ENCODE assay signal across 22 cellular contexts in the genomic region with DNA sequence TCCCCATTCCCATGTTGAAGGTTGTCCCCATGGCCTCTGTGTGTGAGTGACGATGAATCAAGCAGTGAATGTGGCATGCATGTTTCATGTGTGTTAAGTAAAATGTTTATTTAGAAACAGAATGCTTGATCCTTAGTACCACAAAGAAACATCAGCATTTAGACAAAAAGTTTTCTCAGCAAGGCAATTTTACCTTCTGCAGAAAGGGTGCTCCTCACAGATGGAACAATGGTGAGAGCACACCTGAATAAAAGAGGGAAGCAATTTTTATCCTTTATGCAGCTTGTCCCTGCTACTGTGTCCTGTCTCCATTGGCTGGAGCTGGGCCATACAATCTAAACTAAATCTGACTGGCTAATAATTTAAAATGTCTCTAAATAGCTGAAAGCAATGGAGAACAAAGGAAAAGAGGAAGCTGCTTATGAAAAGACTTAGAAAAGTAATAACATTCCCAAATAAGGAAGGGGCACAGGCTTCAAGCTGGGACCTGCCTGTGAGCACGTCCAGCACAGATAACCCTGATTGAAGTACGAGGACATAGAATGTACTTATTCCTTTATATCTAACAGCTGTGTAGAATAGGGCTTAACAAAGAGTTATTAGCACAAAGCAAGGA.
"Had no signal": no experiment of that assay in that cellular context is flagged by ENCODE, and none has a peak within 500 bp of the region (broad histone marks: within the 10 kb centered on the region; RNA-seq: fewer than 3 reads in every experiment).

No MANE protein-coding gene starts in this region.

- H3K27me3 ChIP-seq: hepatocyte, pancreas, tibial artery, upper lobe of left lung, vagina had no signal

- DNase-seq: effector CD4-positive, alpha-beta T cell; foreskin melanocyte; head of caudate nucleus; kidney; left cardiac atrium; left ventricle myocardium inferior; lower lobe of right lung; midbrain; occipital lobe; pancreas; right cardiac atrium; stimulated activated CD4-positive, alpha-beta T cell treated with anti-CD3 and anti-CD28 coated beads, Interleukin-4, amount 100 ng/mL, for 1 hour; stimulated activated CD8-positive, alpha-beta memory T cell treated with anti-CD3 and anti-CD28 coated beads, Interleukin-4, amount 100 ng/mL, for 48 hours; tibial artery had no signal

- H3K27me3 Mint-ChIP-seq: memory B cell; natural killer cell treated with Interleukin-12 subunit alpha and Interleukin-12 subunit beta and Interleukin-15 and Interleukin-18, amount 100 ng/mL, for 72 hours; progenitor cell of endocrine pancreas; stimulated activated naive CD8-positive, alpha-beta T cell treated with anti-CD3 and anti-CD28 coated beads, Interleukin-15, Interleukin-2, amounts not matched to agents 100 ng/mL and 50 ng/mL, for 24 hours had no signal

- H3K4me2 ChIP-seq: hepatocyte had no signal

- H3K4me1 Mint-ChIP-seq: memory B cell had no signal

- H2AFZ ChIP-seq: hepatocyte had no signal

- H3K4me3 Mint-ChIP-seq: memory B cell; natural killer cell treated with Interleukin-12 subunit alpha and Interleukin-12 subunit beta and Interleukin-15 and Interleukin-18, amount 100 ng/mL, for 72 hours; stimulated activated naive CD8-positive, alpha-beta T cell treated with anti-CD3 and anti-CD28 coated beads, Interleukin-15, Interleukin-2, amounts not matched to agents 100 ng/mL and 50 ng/mL, for 24 hours had no signal

- ATAC-seq: left cardiac atrium; lower lobe of right lung; natural killer cell treated with Interleukin-12 subunit alpha and Interleukin-12 subunit beta and Interleukin-15 and Interleukin-18, amount 100 ng/mL, for 72 hours; pancreas; right cardiac atrium; stimulated activated effector memory CD8-positive, alpha-beta T cell treated with anti-CD3 and anti-CD28 coated beads, Interleukin-12 subunit alpha, Interleukin-12 subunit beta, amount 100 ng/mL, for 72 hours had no signal

- H3K4me1 ChIP-seq: left ventricle myocardium inferior, lower lobe of right lung, pancreas, tibial artery, upper lobe of left lung, vagina had no signal

- H3K27ac Mint-ChIP-seq: memory B cell; natural killer cell treated with Interleukin-12 subunit alpha and Interleukin-12 subunit beta and Interleukin-15 and Interleukin-18, amount 100 ng/mL, for 72 hours; progenitor cell of endocrine pancreas; stimulated activated effector memory CD8-positive, alpha-beta T cell treated with anti-CD3 and anti-CD28 coated beads, Interleukin-12 subunit alpha, Interleukin-12 subunit beta, amount 100 ng/mL, for 72 hours; stimulated activated naive CD8-positive, alpha-beta T cell treated with anti-CD3 and anti-CD28 coated beads, Interleukin-15, Interleukin-2, amounts not matched to agents 100 ng/mL and 50 ng/mL, for 24 hours had no signal

- H3K4me3 ChIP-seq: hepatocyte, left ventricle myocardium inferior, lower lobe of right lung, pancreas, tibial artery, upper lobe of left lung, vagina had no signal

- H3K36me3 Mint-ChIP-seq: stimulated activated effector memory CD8-positive, alpha-beta T cell treated with anti-CD3 and anti-CD28 coated beads, Interleukin-12 subunit alpha, Interleukin-12 subunit beta, amount 100 ng/mL, for 72 hours had no signal

- H3K9me3 ChIP-seq: pancreas had no signal

- H3K79me2 ChIP-seq: hepatocyte had no signal

- H3K9me3 Mint-ChIP-seq: natural killer cell treated with Interleukin-12 subunit alpha and Interleukin-12 subunit beta and Interleukin-15 and Interleukin-18, amount 100 ng/mL, for 72 hours; stimulated activated effector memory CD8-positive, alpha-beta T cell treated with anti-CD3 and anti-CD28 coated beads, Interleukin-12 subunit alpha, Interleukin-12 subunit beta, amount 100 ng/mL, for 72 hours had no signal

- H3K36me3 ChIP-seq: left ventricle myocardium inferior, lower lobe of right lung, pancreas, tibial artery, upper lobe of left lung, vagina had no signal

- H3K27ac ChIP-seq: hepatocyte, left ventricle myocardium inferior, lower lobe of right lung, pancreas, tibial artery, upper lobe of left lung, vagina had no signal
